In the genomic region with DNA sequence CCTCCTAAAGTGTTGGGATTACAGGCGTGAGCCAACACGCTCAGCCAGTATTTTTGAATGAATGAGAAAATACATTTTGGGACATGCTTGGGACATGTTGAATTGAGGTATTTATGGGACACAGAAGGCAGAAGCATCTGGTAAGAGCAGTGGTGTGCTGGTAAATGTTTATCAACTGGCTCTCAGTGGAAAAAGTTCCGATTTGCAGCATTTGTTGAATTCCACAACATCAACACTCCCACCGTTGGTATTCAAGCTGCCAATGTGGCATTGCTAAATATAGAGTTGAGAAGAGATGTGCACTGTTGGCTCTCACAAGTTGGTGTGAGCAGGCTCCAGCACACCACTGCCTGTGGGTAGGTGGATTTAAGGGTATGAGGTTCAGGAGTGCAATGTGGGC, we compare ENCODE assay signal across 22 cellular contexts. TPM values are rescaled to one million over a fixed set of nuclear protein-coding genes. Genes with fewer than 3 reads are reported as not detected.
DNase-seq lines count a peak whose midpoint lies in the region; ATAC-seq lines count a peak whose summit lies in the region.
"Had no signal": no experiment of that assay in that cellular context is flagged by ENCODE, and none has a peak within 500 bp of the region (broad histone marks: within the 10 kb centered on the region; RNA-seq: fewer than 3 reads in every experiment).

No MANE protein-coding gene starts in this region.

- DNase-seq in AG08396 (ENCODE audit: low spot score) (peak; percentile 27), HS-27A (ENCODE audit: low read depth) (peak; percentile 38), fibroblast of gingiva (ENCODE audit: low read depth) (peak; percentile 42), iris pigment epithelial cell (ENCODE audit: low read depth) (peak; percentile 9), HuH-7.5 (ENCODE audit: low spot score) (no peak), left lobe of liver (ENCODE audit: low spot score) (no peak), NCI-H146 (lab: John Stamatoyannopoulos, UW) (no peak), foreskin melanocyte (no peak)
- DNase-seq: activated B cell treated with CpG ODN at 0.5 μM for 24 hours; activated CD8-positive, alpha-beta T cell treated with anti-CD3 and anti-CD28 coated beads for 36 hours; activated naive CD4-positive, alpha-beta T cell treated with anti-CD3 and anti-CD28 coated beads for 36 hours; activated T-cell treated with anti-CD3 and anti-CD28 coated beads, Interleukin-2, amount 50 U/mL, for 4 hours; aorta; BE2C; Calu3; H7; NCI-H1417 treated with DMSO at 0.1 percent for 48 hours; NCI-H774; occipital lobe; stimulated activated naive B cell treated with anti-CD40 and anti-IgM and Interleukin-4, amounts not matched to agents 10 μg/mL and 1 μg/mL and 100 μg/mL, for 72 hours; thyroid gland had no signal

- no peak for ATAC-seq in left lobe of liver
- ATAC-seq: activated CD8-positive, alpha-beta T cell treated with anti-CD3 and anti-CD28 coated beads for 36 hours; activated T-cell treated with anti-CD3 and anti-CD28 coated beads, Interleukin-2, amount 50 U/mL, for 4 hours; gastroesophageal sphincter; stimulated activated naive B cell treated with anti-CD40 and anti-IgM and Interleukin-4, amounts not matched to agents 10 μg/mL and 1 μg/mL and 100 μg/mL, for 72 hours had no signal

RNA-seq across cellular contexts. Expression of a gene that starts 32.8 kb away (rescaled TPM):
- total RNA-seq in left lobe of liver, result 58.8 TPM

RNA-seq across cellular contexts. Expression of a gene that starts 35.8 kb away (rescaled TPM):
- total RNA-seq in left lobe of liver, result 34.7 TPM

Comparison
In these comparisons a context has a peak if more than half of its experiments do, and no peak if none do; other contexts are left out.
1. DNase-seq: peak in AG08396 (single experiment), HS-27A (single experiment), fibroblast of gingiva (single experiment) and iris pigment epithelial cell (single experiment); none in HuH-7.5 (single experiment), left lobe of liver (single experiment), NCI-H146 (single experiment) and foreskin melanocyte (single experiment).